In genomic region chr20:42435230-42435629, GRCh38 we compare ENCODE assay signal across 14 cellular contexts.
DNase-seq lines count a peak whose midpoint lies in the region; ATAC-seq and TF ChIP-seq lines count a peak whose summit lies in the region.
"Had no signal": no experiment of that assay in that cellular context is flagged by ENCODE, and none has a peak within 500 bp of the region (broad histone marks: within the 10 kb centered on the region; RNA-seq: fewer than 3 reads in every experiment).

No MANE protein-coding gene starts in this region.

- ATAC-seq in GM19043 (IDR thresholded peaks at IDR 0.05; ENCODE audit: low read depth, unreplicated experiment): peak; percentile 89
- peak; percentile 92 for ATAC-seq in GM21786 (IDR thresholded peaks at IDR 0.05; ENCODE audit: unreplicated experiment)
- peak; percentile 93 for ATAC-seq in HG03196 (IDR thresholded peaks at IDR 0.05; ENCODE audit: unreplicated experiment)
- no peak for ATAC-seq in HG03039 (IDR thresholded peaks at IDR 0.05; ENCODE audit: unreplicated experiment)
- ATAC-seq: lower lobe of right lung, pancreas had no signal

- H3K36me3 ChIP-seq in ovary: no peaks in the 10 kb centered on the region
- H3K36me3 ChIP-seq: lower lobe of right lung, pancreas had no signal

- TF ChIP-seq CTCF in ovary (IDR thresholded peaks at IDR 0.05): no peak

- no peak overlapping the region for H3K4me3 ChIP-seq in ovary
- H3K4me3 ChIP-seq: lower lobe of right lung, pancreas had no signal

- WGBS in ovary, 3 donors: 87 to 90% (median 89%) methylated on average over 1 of the region's 1 CpG

- H3K27me3 ChIP-seq in ovary: no peaks in the 10 kb centered on the region
- H3K27me3 ChIP-seq: pancreas had no signal

- TF ChIP-seq EP300 in ovary (IDR thresholded peaks at IDR 0.05): no peak

- H3K9me3 ChIP-seq in ovary: no peaks in the 10 kb centered on the region
- H3K9me3 ChIP-seq: lower lobe of right lung, pancreas had no signal

- no peak overlapping the region for H3K27ac ChIP-seq in ovary
- H3K27ac ChIP-seq: HL-60, lower lobe of right lung, pancreas had no signal

- no peak for TF ChIP-seq POLR2A in ovary (IDR thresholded peaks at IDR 0.05)

- no peaks in the 10 kb centered on the region for H3K4me1 ChIP-seq in ovary (ENCODE audit: insufficient read depth)
- H3K4me1 ChIP-seq: lower lobe of right lung, pancreas had no signal

- intact Hi-C loops in ovary (cut with DNase I): no loop called here

- DNase-seq in globus pallidus (ENCODE audit: low spot score) (peak; percentile 7), HK-2 (ENCODE audit: unreplicated experiment) (no peak), SHP77 treated with DMSO at 0.1 percent for 48 hours (lab: John Stamatoyannopoulos, UW) (no peak), ovary (no peak)
- DNase-seq: CD4-positive, alpha-beta memory T cell; lower lobe of right lung; NCI-H1417; pancreas; stimulated activated CD4-positive, alpha-beta T cell treated with anti-CD3 and anti-CD28 coated beads, Interleukin-2, amount 100 ng/mL, for 48 hours had no signal
